Comparison of ENCODE assay signal across 28 cellular contexts in genomic region chr11:91703042-91703441, GRCh38.
"Had no signal": no experiment of that assay in that cellular context is flagged by ENCODE, and none has a peak within 500 bp of the region (broad histone marks: within the 10 kb centered on the region; RNA-seq: fewer than 3 reads in every experiment).

No MANE protein-coding gene starts in this region.

- H3K4me1 ChIP-seq: ascending aorta, breast epithelium, colonic mucosa, esophagus squamous epithelium, gastroesophageal sphincter had no signal

- H3K27ac ChIP-seq: ascending aorta, breast epithelium, cardiac muscle cell, colonic mucosa, epithelial cell of prostate, esophagus squamous epithelium, gastroesophageal sphincter, heart right ventricle had no signal

- H3K27me3 ChIP-seq: ascending aorta, breast epithelium, colonic mucosa, esophagus squamous epithelium, gastroesophageal sphincter, heart right ventricle had no signal

- H3K9me3 Mint-ChIP-seq: brain had no signal

- ATAC-seq: activated naive CD4-positive, alpha-beta T cell treated with anti-CD3 and anti-CD28 coated beads, Interleukin-2, amount 50 U/mL, for 72 hours; activated T-cell treated with anti-CD3 and anti-CD28 coated beads, Interleukin-2, amount 50 U/mL, for 72 hours; gastroesophageal sphincter; heart right ventricle had no signal

- H3K4me3 Mint-ChIP-seq: activated CD4-positive, alpha-beta memory T cell treated with anti-CD3 and anti-CD28 coated beads, Interleukin-2, amount 10 ng/mL, durations not matched to agents 7 days and 5 days; activated CD4-positive, alpha-beta T cell treated with anti-CD3 and anti-CD28 coated beads, Interleukin-2, amount 10 ng/mL, durations not matched to agents 7 days and 5 days; activated naive CD4-positive, alpha-beta T cell treated with anti-CD3 and anti-CD28 coated beads, Interleukin-2, amount 10 ng/mL, durations not matched to agents 7 days and 5 days; activated naive CD8-positive, alpha-beta T cell treated with anti-CD3 and anti-CD28 coated beads, Interleukin-2, amount 10 ng/mL, durations not matched to agents 7 days and 5 days; activated T-cell treated with anti-CD3 and anti-CD28 coated beads, Interleukin-2, amount 50 U/mL, for 24 hours; activated T-cell treated with anti-CD3 and anti-CD28 coated beads, Interleukin-2, amount 50 U/mL, for 72 hours; brain had no signal

- H3K36me3 Mint-ChIP-seq: activated naive CD4-positive, alpha-beta T cell treated with anti-CD3 and anti-CD28 coated beads, Interleukin-2, amount 10 ng/mL, durations not matched to agents 7 days and 5 days; activated naive CD4-positive, alpha-beta T cell treated with anti-CD3 and anti-CD28 coated beads, Interleukin-2, amount 50 U/mL, for 72 hours; activated naive CD8-positive, alpha-beta T cell treated with anti-CD3 and anti-CD28 coated beads, Interleukin-2, amount 10 ng/mL, durations not matched to agents 7 days and 5 days; brain had no signal

- DNase-seq: activated CD4-positive, alpha-beta memory T cell treated with anti-CD3 and anti-CD28 coated beads, Interleukin-2, amount 10 ng/mL, durations not matched to agents 7 days and 5 days; activated CD4-positive, alpha-beta T cell treated with anti-CD3 and anti-CD28 coated beads for 1 hour; activated CD4-positive, alpha-beta T cell treated with anti-CD3 and anti-CD28 coated beads for 4 hours; activated CD4-positive, alpha-beta T cell treated with anti-CD3 and anti-CD28 coated beads, Interleukin-2, amount 10 ng/mL, durations not matched to agents 7 days and 5 days; activated CD4-positive, alpha-beta T cell treated with anti-CD3 and anti-CD28 coated beads, Interleukin-2, amount 50 U/mL, for 4 hours; activated CD8-positive, alpha-beta memory T cell treated with anti-CD3 and anti-CD28 coated beads, Interleukin-2, amount 50 U/mL, for 48 hours; activated gamma-delta T cell; activated naive CD4-positive, alpha-beta T cell; activated naive CD4-positive, alpha-beta T cell treated with anti-CD3 and anti-CD28 coated beads, Interleukin-2, amount 10 ng/mL, durations not matched to agents 7 days and 5 days; activated naive CD8-positive, alpha-beta T cell treated with anti-CD3 and anti-CD28 coated beads, Interleukin-2, amount 10 ng/mL, durations not matched to agents 7 days and 5 days; activated T-cell treated with anti-CD3 and anti-CD28 coated beads for 4 hours; activated T-cell treated with anti-CD3 and anti-CD28 coated beads, Interleukin-2, amount 50 U/mL, for 24 hours; activated T-cell treated with anti-CD3 and anti-CD28 coated beads, Interleukin-2, amount 50 U/mL, for 72 hours; central memory CD4-positive, alpha-beta T cell; cerebellar nuclear complex; colonic mucosa; effector CD8-positive, alpha-beta T cell; esophagus squamous epithelium; foreskin melanocyte; heart right ventricle; T-helper 2 cell had no signal

- H3K4me1 Mint-ChIP-seq: activated CD4-positive, alpha-beta memory T cell treated with anti-CD3 and anti-CD28 coated beads, Interleukin-2, amount 10 ng/mL, durations not matched to agents 7 days and 5 days; activated CD4-positive, alpha-beta T cell treated with anti-CD3 and anti-CD28 coated beads, Interleukin-2, amount 10 ng/mL, durations not matched to agents 7 days and 5 days; activated naive CD4-positive, alpha-beta T cell treated with anti-CD3 and anti-CD28 coated beads, Interleukin-2, amount 10 ng/mL, durations not matched to agents 7 days and 5 days; activated naive CD8-positive, alpha-beta T cell treated with anti-CD3 and anti-CD28 coated beads, Interleukin-2, amount 10 ng/mL, durations not matched to agents 7 days and 5 days; brain had no signal

- H3K9me3 ChIP-seq: ascending aorta, breast epithelium, colonic mucosa, esophagus squamous epithelium, gastroesophageal sphincter, heart right ventricle had no signal

- H3K27ac Mint-ChIP-seq: activated CD4-positive, alpha-beta memory T cell treated with anti-CD3 and anti-CD28 coated beads, Interleukin-2, amount 10 ng/mL, durations not matched to agents 7 days and 5 days; activated CD4-positive, alpha-beta T cell treated with anti-CD3 and anti-CD28 coated beads, Interleukin-2, amount 10 ng/mL, durations not matched to agents 7 days and 5 days; activated naive CD4-positive, alpha-beta T cell treated with anti-CD3 and anti-CD28 coated beads, Interleukin-2, amount 10 ng/mL, durations not matched to agents 7 days and 5 days; activated naive CD4-positive, alpha-beta T cell treated with anti-CD3 and anti-CD28 coated beads, Interleukin-2, amount 50 U/mL, for 72 hours; activated naive CD8-positive, alpha-beta T cell treated with anti-CD3 and anti-CD28 coated beads, Interleukin-2, amount 10 ng/mL, durations not matched to agents 7 days and 5 days; activated T-cell treated with anti-CD3 and anti-CD28 coated beads, Interleukin-2, amount 50 U/mL, for 24 hours; activated T-cell treated with anti-CD3 and anti-CD28 coated beads, Interleukin-2, amount 50 U/mL, for 72 hours; brain had no signal

- H3K27me3 Mint-ChIP-seq: activated CD4-positive, alpha-beta memory T cell treated with anti-CD3 and anti-CD28 coated beads, Interleukin-2, amount 10 ng/mL, durations not matched to agents 7 days and 5 days; activated CD4-positive, alpha-beta T cell treated with anti-CD3 and anti-CD28 coated beads, Interleukin-2, amount 10 ng/mL, durations not matched to agents 7 days and 5 days; activated naive CD4-positive, alpha-beta T cell treated with anti-CD3 and anti-CD28 coated beads, Interleukin-2, amount 10 ng/mL, durations not matched to agents 7 days and 5 days; activated naive CD8-positive, alpha-beta T cell treated with anti-CD3 and anti-CD28 coated beads, Interleukin-2, amount 10 ng/mL, durations not matched to agents 7 days and 5 days; activated T-cell treated with anti-CD3 and anti-CD28 coated beads, Interleukin-2, amount 50 U/mL, for 24 hours had no signal

- H3K36me3 ChIP-seq: ascending aorta, breast epithelium, cardiac muscle cell, colonic mucosa, esophagus squamous epithelium, gastroesophageal sphincter, heart right ventricle had no signal

- H3K4me3 ChIP-seq: ascending aorta, breast epithelium, cardiac muscle cell, colonic mucosa, esophagus squamous epithelium, gastroesophageal sphincter, heart right ventricle had no signal
